Comparison of ENCODE assay signal across 1 cellular context in genomic region chr20:17971571-17972013, GRCh38.
TF ChIP-seq lines count a peak whose summit lies in the region.

No MANE protein-coding gene starts in this region.

TF ChIP-seq in HepG2, 621 proteins besides CTCF, POLR2A, EP300 and RAD21 (continued from another document and continues in another):
- TF ChIP-seq MAF1 (CRISPR knock-in tag; IDR thresholded peaks at IDR 0.05; ENCODE audit: borderline replicate concordance): no peak
- no peak for TF ChIP-seq YEATS4 (CRISPR knock-in tag; IDR thresholded peaks at IDR 0.05; ENCODE audit: borderline replicate concordance)
- no peak for TF ChIP-seq NFATC3 (CRISPR knock-in tag; IDR thresholded peaks at IDR 0.05)
- no peak for TF ChIP-seq GTF2F1 (IDR thresholded peaks at IDR 0.05; ENCODE audit: low read length)
- TF ChIP-seq ZNF331 (CRISPR knock-in tag; IDR thresholded peaks at IDR 0.05): no peak; the same call in 1 of the 2 replicates
- TF ChIP-seq KLF9 (CRISPR knock-in tag; IDR thresholded peaks at IDR 0.05; ENCODE audit: low read depth): no peak
- peak; percentile 38 for TF ChIP-seq PHF8 (CRISPR knock-in tag; IDR thresholded peaks at IDR 0.05)
- no peak for TF ChIP-seq MXD1 (CRISPR knock-in tag; IDR thresholded peaks at IDR 0.05)
- no peak for TF ChIP-seq IKZF5 (CRISPR knock-in tag; IDR thresholded peaks at IDR 0.05)
- no peak for TF ChIP-seq ZNF337 (CRISPR knock-in tag; IDR thresholded peaks at IDR 0.05; ENCODE audit: borderline replicate concordance, low read depth)
- no peak for TF ChIP-seq MIER2 (CRISPR knock-in tag; IDR thresholded peaks at IDR 0.05)
- TF ChIP-seq MXI1 (IDR thresholded peaks at IDR 0.05; ENCODE audit: borderline replicate concordance, low read depth, low read length): 0 out of 3 replicates have a peak, but pooled peaks have one; percentile 41
- TF ChIP-seq MEF2D (CRISPR knock-in tag; IDR thresholded peaks at IDR 0.05): no peak
- TF ChIP-seq PAWR (CRISPR knock-in tag; IDR thresholded peaks at IDR 0.05; ENCODE audit: borderline replicate concordance): no peak
- TF ChIP-seq ZFP41 (CRISPR knock-in tag; IDR thresholded peaks at IDR 0.05; ENCODE audit: borderline replicate concordance): no peak
- no peak for TF ChIP-seq ZXDC (CRISPR knock-in tag; IDR thresholded peaks at IDR 0.05)
- no peak for TF ChIP-seq ZNF234 (CRISPR knock-in tag; conservative IDR thresholded peaks at IDR 0.05)
- no peak for TF ChIP-seq ZC3H13 (CRISPR knock-in tag; IDR thresholded peaks at IDR 0.05)
- TF ChIP-seq ZFP36 (IDR thresholded peaks at IDR 0.05; ENCODE audit: borderline replicate concordance, low read depth, low read length, partially characterized antibody): no peak
- TF ChIP-seq THAP7 (CRISPR knock-in tag; IDR thresholded peaks at IDR 0.05): no peak
- TF ChIP-seq ZMYM3 (CRISPR knock-in tag; IDR thresholded peaks at IDR 0.05): no peak
- no peak for TF ChIP-seq ZNF326 (CRISPR knock-in tag; IDR thresholded peaks at IDR 0.05; ENCODE audit: borderline replicate concordance)
- no peak for TF ChIP-seq ZNF431 (CRISPR knock-in tag; IDR thresholded peaks at IDR 0.05; ENCODE audit: borderline replicate concordance, low read depth)
- no peak for TF ChIP-seq ATRX (CRISPR knock-in tag; IDR thresholded peaks at IDR 0.05; ENCODE audit: borderline replicate concordance)
- TF ChIP-seq ZNF558 (CRISPR knock-in tag; IDR thresholded peaks at IDR 0.05; ENCODE audit: borderline replicate concordance): no peak
- TF ChIP-seq ZGPAT (CRISPR knock-in tag; IDR thresholded peaks at IDR 0.05): peak; percentile 36; the same call in 1 of the 2 replicates
- TF ChIP-seq HNRNPLL (IDR thresholded peaks at IDR 0.05; ENCODE audit: low read depth, low read length, poor library complexity, severe bottlenecking): no peak
- peak; percentile 7; the same call in 1 of the 2 replicates for TF ChIP-seq ZFY (CRISPR knock-in tag; IDR thresholded peaks at IDR 0.05)
- TF ChIP-seq ZNF275 (CRISPR knock-in tag; IDR thresholded peaks at IDR 0.05; ENCODE audit: borderline replicate concordance): no peak
- peak; percentile 80; the same call in 1 of the 2 replicates for TF ChIP-seq KMT2A (CRISPR knock-in tag; IDR thresholded peaks at IDR 0.05)
- TF ChIP-seq ZNF296 (CRISPR knock-in tag; conservative IDR thresholded peaks at IDR 0.05): no peak
- TF ChIP-seq ZIK1 (CRISPR knock-in tag; IDR thresholded peaks at IDR 0.05; ENCODE audit: borderline replicate concordance, low read depth): no peak
- no peak for TF ChIP-seq ZNF678 (CRISPR knock-in tag; IDR thresholded peaks at IDR 0.05)
- no peak for TF ChIP-seq ZNF576 (CRISPR knock-in tag; IDR thresholded peaks at IDR 0.05)
- TF ChIP-seq E2F2 (CRISPR knock-in tag; IDR thresholded peaks at IDR 0.05; ENCODE audit: borderline replicate concordance): no peak
- no peak for TF ChIP-seq ZMYM2 (CRISPR knock-in tag; IDR thresholded peaks at IDR 0.05)
- TF ChIP-seq HNF1A (IDR thresholded peaks at IDR 0.05; ENCODE audit: low read depth): no peak
- no peak for TF ChIP-seq HNF1A (CRISPR knock-in tag; IDR thresholded peaks at IDR 0.05; ENCODE audit: borderline replicate concordance)
- no peak for TF ChIP-seq U2AF2 (IDR thresholded peaks at IDR 0.05; ENCODE audit: low read depth, low read length)
- no peak for TF ChIP-seq NCOA5 (CRISPR knock-in tag; IDR thresholded peaks at IDR 0.05)
- TF ChIP-seq MLLT10 (CRISPR knock-in tag; IDR thresholded peaks at IDR 0.05): no peak
- TF ChIP-seq ZNF556 (CRISPR knock-in tag; IDR thresholded peaks at IDR 0.05; ENCODE audit: borderline replicate concordance): no peak
- no peak for TF ChIP-seq ZBTB21 (CRISPR knock-in tag; IDR thresholded peaks at IDR 0.05)
- TF ChIP-seq NR1H2 (CRISPR knock-in tag; IDR thresholded peaks at IDR 0.05; ENCODE audit: borderline replicate concordance, low read depth): no peak
- TF ChIP-seq DDIT3 (CRISPR knock-in tag; IDR thresholded peaks at IDR 0.05): no peak
- no peak for TF ChIP-seq CREBL2 (CRISPR knock-in tag; IDR thresholded peaks at IDR 0.05; ENCODE audit: borderline replicate concordance)
- TF ChIP-seq BCL6 (CRISPR knock-in tag; IDR thresholded peaks at IDR 0.05): no peak
- peak; percentile 50; the same call in 1 of the 2 replicates for TF ChIP-seq ELF1 (CRISPR knock-in tag; IDR thresholded peaks at IDR 0.05)
- no peak for TF ChIP-seq ZMAT5 (CRISPR knock-in tag; IDR thresholded peaks at IDR 0.05; ENCODE audit: borderline replicate concordance, low read depth)
- TF ChIP-seq ZNF350 (CRISPR knock-in tag; IDR thresholded peaks at IDR 0.05; ENCODE audit: borderline replicate concordance, low read depth): peak; percentile 48; the same call in 1 of the 2 replicates
- no peak for TF ChIP-seq MLX (CRISPR knock-in tag; IDR thresholded peaks at IDR 0.05)
- TF ChIP-seq ZNF883 (CRISPR knock-in tag; IDR thresholded peaks at IDR 0.05; ENCODE audit: not compliant biosample characterization): no peak
- no peak for TF ChIP-seq SMARCC2 (IDR thresholded peaks at IDR 0.05)
- no peak for TF ChIP-seq PREB (CRISPR knock-in tag; IDR thresholded peaks at IDR 0.05)
- no peak for TF ChIP-seq ZNF816 (CRISPR knock-in tag; IDR thresholded peaks at IDR 0.05; ENCODE audit: borderline replicate concordance)
